In the genomic region with DNA sequence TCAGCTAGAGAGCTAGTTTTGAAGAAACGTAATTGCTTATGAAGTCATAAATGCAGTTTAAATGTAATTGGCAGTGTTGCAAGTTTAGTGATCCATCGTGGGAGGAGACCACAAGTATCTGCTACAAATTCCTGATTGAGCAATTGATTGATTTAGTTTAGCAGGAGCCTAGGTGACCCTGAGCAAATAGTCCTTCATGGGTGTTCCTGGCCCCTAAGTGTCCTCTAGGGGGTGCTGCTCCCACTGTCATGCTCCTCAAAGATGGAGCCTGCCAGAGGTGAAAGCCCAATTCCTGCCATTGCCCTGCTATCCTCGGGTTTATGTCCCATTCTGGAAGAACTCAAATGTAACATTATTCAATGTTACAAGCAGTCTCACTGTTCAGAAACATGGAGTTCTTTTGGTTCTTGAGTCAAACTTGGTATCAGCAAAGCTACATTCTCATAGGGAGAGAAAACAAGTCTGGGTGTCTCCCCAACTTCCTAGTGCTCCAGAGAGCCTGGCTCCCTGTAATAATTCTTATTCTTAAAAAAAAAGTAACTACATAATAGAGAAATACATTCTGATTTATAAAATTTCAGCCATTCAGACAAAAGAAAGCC, we compare ENCODE assay signal across 8 cellular contexts. TPM values are rescaled to one million over a fixed set of nuclear protein-coding genes. Genes with fewer than 3 reads are reported as not detected.
A peak's percentile ranks its signal among the peaks of the same experiment; 100 is the strongest.
DNase-seq lines count a peak whose midpoint lies in the region; ATAC-seq and TF ChIP-seq lines count a peak whose summit lies in the region.

No MANE protein-coding gene starts in this region.

- POLR2A ChIA-PET in CD8-positive, alpha-beta T cell (lab: Charles Lee) = no interaction called here

- H3K27ac ChIP-seq in CD8-positive, alpha-beta T cell (ENCODE audit: low read depth, low read length) = no peak overlapping the region

- CTCF ChIA-PET in CD8-positive, alpha-beta T cell (lab: Charles Lee) = interaction anchor here (0.7 to 4.4 kb wide), 20 partner anchors 9 to 349 kb away, joined by 3 to 51 read pairs (median 4); a partner anchor contains a TSS

- H3K4me3 ChIP-seq in CD8-positive, alpha-beta T cell (ENCODE audit: low read depth, low read length) = no peak overlapping the region

- intact Hi-C loops in CD8-positive, alpha-beta T cell (cut with DNase I, micrococcal nuclease) = loop anchor here (1.0 to 5.0 kb wide), 6 partner anchors 29 to 349 kb away; a partner anchor contains a TSS

- TF ChIP-seq CTCF in CD8-positive, alpha-beta T cell (IDR thresholded peaks at IDR 0.05) = peak; percentile 83

- ATAC-seq in CD8-positive, alpha-beta T cell = peak; percentile 96
- ATAC-seq in memory B cell (ENCODE audit: low read depth) = peak; percentile 98
- no peak for ATAC-seq in GM21576 (IDR thresholded peaks at IDR 0.05; ENCODE audit: unreplicated experiment)

- H3K27me3 Mint-ChIP-seq in CD8-positive, alpha-beta T cell (ENCODE audit: low read depth) = no peaks in the 10 kb centered on the region
- no peaks in the 10 kb centered on the region for H3K27me3 Mint-ChIP-seq in memory B cell

- peaks cover 2% of the 10 kb centered on the region for H3K4me1 Mint-ChIP-seq in CD8-positive, alpha-beta T cell (ENCODE audit: low read depth)
- peaks cover 5% of the 10 kb centered on the region for H3K4me1 Mint-ChIP-seq in memory B cell

- no peak overlapping the region for H3K4me3 Mint-ChIP-seq in CD8-positive, alpha-beta T cell
- no peak overlapping the region for H3K4me3 Mint-ChIP-seq in memory B cell

- no peak overlapping the region for H3K27ac Mint-ChIP-seq in CD8-positive, alpha-beta T cell
- no peak overlapping the region for H3K27ac Mint-ChIP-seq in memory B cell

- H3K27me3 ChIP-seq in CD8-positive, alpha-beta T cell (ENCODE audit: insufficient read depth, low read length) = no peaks in the 10 kb centered on the region

- H3K9me3 ChIP-seq in CD8-positive, alpha-beta T cell (ENCODE audit: low read length) = no peaks in the 10 kb centered on the region

- no peaks in the 10 kb centered on the region for H3K9me3 Mint-ChIP-seq in CD8-positive, alpha-beta T cell
- no peaks in the 10 kb centered on the region for H3K9me3 Mint-ChIP-seq in memory B cell

- H3K4me1 ChIP-seq in CD8-positive, alpha-beta T cell (ENCODE audit: insufficient read depth, low read length) = no peaks in the 10 kb centered on the region

- peak; percentile 39 to 77 (median 74) for DNase-seq in CD8-positive, alpha-beta T cell
- DNase-seq in HCEC 1CT (peak; percentile 59), NCI-H446 (lab: John Stamatoyannopoulos, UW) (peak; percentile 21 to 78), memory B cell (ENCODE audit: low spot score in 2 of 2) (peak; percentile 64 to 74)
- DNase-seq in activated CD4-positive, alpha-beta T cell treated with anti-CD3 and anti-CD28 coated beads, Interleukin-2, amount 50 U/mL, for 1 hour = peak; percentile 73
- DNase-seq in effector CD8-positive, alpha-beta T cell (lab: John Stamatoyannopoulos, UW) = peak; percentile 41
- DNase-seq in stimulated activated CD8-positive, alpha-beta memory T cell treated with anti-CD3 and anti-CD28 coated beads, Interleukin-4, amount 100 ng/mL, for 24 hours (ENCODE audit: low read depth) = peak; percentile 55

- H3K36me3 Mint-ChIP-seq in CD8-positive, alpha-beta T cell = no peaks in the 10 kb centered on the region
- H3K36me3 Mint-ChIP-seq in memory B cell = no peaks in the 10 kb centered on the region

- H3K36me3 ChIP-seq in CD8-positive, alpha-beta T cell (ENCODE audit: insufficient read depth, low read length) = no peaks in the 10 kb centered on the region

RNA-seq across cellular contexts. Expression of a gene that starts 29.8 kb away (rescaled TPM):
- 10 to 100 TPM; 75.4 to 77.7 TPM for total RNA-seq in CD8-positive, alpha-beta T cell
